20 cellular contexts compared by ENCODE assay signal in genomic region chr9:137547687-137548543, GRCh38. TPM values are rescaled to one million over a fixed set of nuclear protein-coding genes. Genes with fewer than 3 reads are reported as not detected.
DNase-seq lines count a peak whose midpoint lies in the region; ATAC-seq, FAIRE-seq and TF ChIP-seq lines count a peak whose summit lies in the region.
"Had no signal": no experiment of that assay in that cellular context is flagged by ENCODE, and none has a peak within 500 bp of the region (broad histone marks: within the 10 kb centered on the region; RNA-seq: fewer than 3 reads in every experiment).

No MANE protein-coding gene starts in this region.

- H3K4me1 ChIP-seq in K562 (replicated peaks in 1 of 2; ENCODE audit: control insufficient read depth in 2 of 2, insufficient read depth in 2 of 2, low read length in 2 of 2): peaks cover 0 to 50% of the 10 kb centered on the region in 2 experiments; a peak in 4 of 5 replicates
- peaks cover 16 to 46% of the 10 kb centered on the region in 2 donors for H3K4me1 ChIP-seq in thoracic aorta (ENCODE audit: control insufficient read depth in 1 of 2, low read depth in 2 of 2)

- no peak for FAIRE-seq in K562 (lab: Jason Lieb, UNC)
- FAIRE-seq: urothelium cell line had no signal

- H3K4me3 ChIP-seq in K562: no peak overlapping the region
- peak overlapping the region; percentile 2 for H3K4me3 ChIP-seq in thoracic aorta
- H3K4me3 ChIP-seq: SJSA1 had no signal

- intact Hi-C loops in left cardiac atrium (cut with DNase I) (no loop called here), Right ventricle myocardium superior (cut with DNase I) (no loop called here), K562 (cut with micrococcal nuclease) (no loop called here)

- no peaks in the 10 kb centered on the region for H3K27me3 Mint-ChIP-seq in naive B cell
- H3K27me3 Mint-ChIP-seq in activated T-cell treated with anti-CD3 and anti-CD28 coated beads, Interleukin-2, amount 50 U/mL, for 24 hours: no peaks in the 10 kb centered on the region
- H3K27me3 Mint-ChIP-seq: activated CD4-positive, alpha-beta memory T cell treated with anti-CD3 and anti-CD28 coated beads, Interleukin-2, amount 10 ng/mL, durations not matched to agents 7 days and 5 days; CD8-positive, alpha-beta memory T cell had no signal

- peak overlapping the region in 1 of 2 experiments; percentile 56; a peak in 2 of 4 replicates for H3K9ac ChIP-seq in K562 (ENCODE audit: insufficient read depth in 1 of 2, low read depth in 2 of 2, low read length in 2 of 2)

- DNase-seq in left cardiac atrium: peak; percentile 56
- no peak for DNase-seq in Right ventricle myocardium superior
- DNase-seq in K562 (ENCODE audit: extremely low read depth in 1 of 4, low spot score in 3 of 4): no peak
- DNase-seq in naive B cell: no peak
- DNase-seq in thoracic aorta (ENCODE audit: low spot score): peak; percentile 32
- DNase-seq in NK-92 (lab: John Stamatoyannopoulos, UW; ENCODE audit: unreplicated experiment): no peak
- DNase-seq in stimulated activated CD4-positive, alpha-beta T cell treated with anti-CD3 and anti-CD28 coated beads, Interleukin-4, amount 100 ng/mL, for 24 hours: no peak
- no peak for DNase-seq in activated T-cell treated with anti-CD3 and anti-CD28 coated beads, Interleukin-2, amount 50 U/mL, for 24 hours
- DNase-seq: activated CD4-positive, alpha-beta memory T cell treated with anti-CD3 and anti-CD28 coated beads, Interleukin-2, amount 10 ng/mL, durations not matched to agents 7 days and 5 days; activated T-cell treated with anti-CD3 and anti-CD28 coated beads, Interleukin-2, amount 50 U/mL, for 72 hours; CD8-positive, alpha-beta memory T cell; central memory CD4-positive, alpha-beta T cell; DND-41; GOT3; NCI-H2029 treated with DMSO at 0.1 percent for 48 hours; NCI-H510A; stimulated activated CD4-positive, alpha-beta T cell treated with anti-CD3 and anti-CD28 coated beads, Interleukin-12 subunit alpha, Interleukin-12 subunit beta, amount 100 ng/mL, for 4 hours; stimulated activated naive CD4-positive, alpha-beta T cell treated with Interleukin-2 at 50 U/mL for 16 hours had no signal

- peak overlapping the region in 7 of 8 donors; percentile 49 to 97 (median 81) for H3K4me3 Mint-ChIP-seq in naive B cell
- H3K4me3 Mint-ChIP-seq in activated T-cell treated with anti-CD3 and anti-CD28 coated beads, Interleukin-2, amount 50 U/mL, for 24 hours: no peak overlapping the region
- H3K4me3 Mint-ChIP-seq: activated CD4-positive, alpha-beta memory T cell treated with anti-CD3 and anti-CD28 coated beads, Interleukin-2, amount 10 ng/mL, durations not matched to agents 7 days and 5 days had no signal

- peaks cover 39 to 56% (median 41%) of the 10 kb centered on the region in 3 donors for H3K4me1 Mint-ChIP-seq in naive B cell
- H3K4me1 Mint-ChIP-seq in activated T-cell treated with anti-CD3 and anti-CD28 coated beads, Interleukin-2, amount 50 U/mL, for 24 hours (ENCODE audit: low read depth): peaks cover 20% of the 10 kb centered on the region

- H3K36me3 Mint-ChIP-seq in naive B cell: no peaks in the 10 kb centered on the region
- peaks cover 11% of the 10 kb centered on the region for H3K36me3 Mint-ChIP-seq in activated T-cell treated with anti-CD3 and anti-CD28 coated beads, Interleukin-2, amount 50 U/mL, for 24 hours (ENCODE audit: low read depth)

- no peaks in the 10 kb centered on the region for H3K9me3 Mint-ChIP-seq in naive B cell
- no peaks in the 10 kb centered on the region for H3K9me3 Mint-ChIP-seq in activated T-cell treated with anti-CD3 and anti-CD28 coated beads, Interleukin-2, amount 50 U/mL, for 24 hours
- H3K9me3 Mint-ChIP-seq: activated CD4-positive, alpha-beta memory T cell treated with anti-CD3 and anti-CD28 coated beads, Interleukin-2, amount 10 ng/mL, durations not matched to agents 7 days and 5 days; activated T-cell treated with anti-CD3 and anti-CD28 coated beads, Interleukin-2, amount 50 U/mL, for 72 hours; CD8-positive, alpha-beta memory T cell had no signal

- no peaks in the 10 kb centered on the region; the same call in 1 of the 2 replicates for H4K20me1 ChIP-seq in K562 (replicated peaks; ENCODE audit: control insufficient read depth, insufficient read depth, low read length)

- TF ChIP-seq RAD21 in K562 (CRISPR knock-in tag; conservative IDR thresholded peaks at IDR 0.05 in 1 of 2, IDR thresholded peaks at IDR 0.05 in 1 of 2): no peak

- H2AFZ ChIP-seq in K562 (ENCODE audit: low read depth, low read length): no peak overlapping the region

- H3K9me3 ChIP-seq in K562 (replicated peaks; ENCODE audit: control insufficient read depth, insufficient read depth, low read depth, low read length) (peaks cover 2% of the 10 kb centered on the region; the same call in 1 of the 2 replicates), thoracic aorta (no peaks in the 10 kb centered on the region)
- H3K9me3 ChIP-seq: SJSA1 had no signal

- TF ChIP-seq EP300 in K562 (IDR thresholded peaks at IDR 0.05; ENCODE audit: low read length): no peak

- in situ Hi-C loops in K562 (cut with MboI): no loop called here

- no peak for TF ChIP-seq CTCF in K562 (IDR thresholded peaks at IDR 0.05 in 2 of 3, conservative IDR thresholded peaks at IDR 0.05 in 1 of 3; ENCODE audit: insufficient read depth in 2 of 3, low read depth in 1 of 3, low read length in 3 of 3)
- TF ChIP-seq CTCF in thoracic aorta (IDR thresholded peaks at IDR 0.05): no peak

- peak overlapping the region in 5 of 6 donors; percentile 12 to 95 (median 83) for H3K27ac Mint-ChIP-seq in naive B cell
- H3K27ac Mint-ChIP-seq in activated T-cell treated with anti-CD3 and anti-CD28 coated beads, Interleukin-2, amount 50 U/mL, for 24 hours: no peak overlapping the region
- H3K27ac Mint-ChIP-seq: activated CD4-positive, alpha-beta memory T cell treated with anti-CD3 and anti-CD28 coated beads, Interleukin-2, amount 10 ng/mL, durations not matched to agents 7 days and 5 days; activated T-cell treated with anti-CD3 and anti-CD28 coated beads, Interleukin-2, amount 50 U/mL, for 72 hours had no signal

- peaks cover 12% of the 10 kb centered on the region for H3K79me2 ChIP-seq in K562 (ENCODE audit: control insufficient read depth, insufficient read depth, low read length)

- TF ChIP-seq POLR2A in K562 (conservative IDR thresholded peaks at IDR 0.05): no peak

- WGBS in K562 (ENCODE audit: insufficient coverage, low coverage, missing lambda C conversion rate): 56% methylated on average over 22 of the region's 23 CpGs

- BruUV-seq in K562 (replicated peaks; lab: Mats Ljungman, UMichigan): no TSS peak

- H3K27ac ChIP-seq in K562 (ENCODE audit: extremely low read depth, low read depth, low read length) (no peak overlapping the region), thoracic aorta (peak overlapping the region; percentile 58 to 61)
- H3K27ac ChIP-seq: SJSA1 had no signal

- H3K27me3 ChIP-seq in K562 (ENCODE audit: control insufficient read depth in 2 of 2, insufficient read depth in 2 of 2, low read length in 2 of 2) (peaks cover 0 to 5% of the 10 kb centered on the region in 2 experiments; a peak in 1 of 5 replicates), thoracic aorta (replicated peaks; ENCODE audit: insufficient read depth) (no peaks in the 10 kb centered on the region)
- H3K27me3 ChIP-seq: SJSA1 had no signal

- CTCF ChIA-PET in K562 (lab: Yijun Ruan, JAX; ENCODE audit: low intra/inter-chr PET ratio): no interaction called here

- ATAC-seq in left cardiac atrium (no peak), Right ventricle myocardium superior (ENCODE audit: poor library complexity) (no peak), K562 (no peak), naive B cell (ENCODE audit: low read depth in 2 of 2) (no peak), thoracic aorta (ENCODE audit: insufficient number of reproducible peaks, low FRiP score, low read depth) (no peak)
- ATAC-seq: activated T-cell treated with anti-CD3 and anti-CD28 coated beads, Interleukin-2, amount 50 U/mL, for 72 hours had no signal

- H3K4me2 ChIP-seq in K562 (ENCODE audit: insufficient read depth, low read length): no peak overlapping the region

- POLR2A ChIA-PET in K562 (lab: Yijun Ruan, JAX): no interaction called here

- no peaks in the 10 kb centered on the region for H3K9me1 ChIP-seq in K562 (ENCODE audit: control insufficient read depth, insufficient read depth, low read length)

- H3K36me3 ChIP-seq in K562 (ENCODE audit: control insufficient read depth, insufficient read depth, low read length): peaks cover 6% of the 10 kb centered on the region; the same call in 2 of the 3 replicates
- no peaks in the 10 kb centered on the region for H3K36me3 ChIP-seq in thoracic aorta

RNA-seq across cellular contexts. Expression of gene PNPLA7, which starts 2.3 kb away (rescaled TPM):
- 1 to 10 TPM; 5.8 to 6.1 TPM for total RNA-seq in left cardiac atrium
- 12.2 TPM for total RNA-seq in Right ventricle myocardium superior
- 2.8 and 5.5 TPM in 2 replicates for total RNA-seq in K562 (2011; cell fraction: chromatin; rRNA removed; ENCODE audit: low replicate concordance)
- total RNA-seq in K562 (2011; cell fraction: nucleolus; rRNA removed): 2.0 and 3.0 TPM in 2 replicates
- total RNA-seq in K562 (2011; cell fraction: nucleoplasm; rRNA removed): 2.3 and 3.4 TPM in 2 replicates
- total RNA-seq in K562 (2014; rRNA removed): 0.14 and 0.45 TPM in 2 replicates
- total RNA-seq in K562 (2014; rRNA removed; fragmentation: Illumina TruSeq; extraction: Trizol): 0.04 TPM in 1 of 2 replicates, not detected in the other
- 0.19 and 0.22 TPM in 2 replicates for total RNA-seq in K562 (2015; rRNA removed; fragmentation: Illumina TruSeq; extraction: Trizol)
- 0.58 and 0.75 TPM in 2 replicates for total RNA-seq in K562 (2021)
- 0.17 and 0.66 TPM in 2 replicates for polyA plus RNA-seq in K562 (2011; rRNA removed)
- 0.16 and 0.19 TPM in 2 replicates for polyA plus RNA-seq in K562 (2011; cell fraction: cytosol; rRNA removed)
- 4.1 and 5.1 TPM in 2 replicates for polyA plus RNA-seq in K562 (2011; cell fraction: nucleus; rRNA removed)
- polyA plus RNA-seq in K562 (2012): 0.95 and 2.4 TPM in 2 replicates
- polyA plus RNA-seq in K562 (2014; fragmentation: Illumina TruSeq; extraction: Trizol): 0.31 and 0.44 TPM in 2 replicates
- under 1 TPM in 1 of 2 experiments, not detected in 1; 0.01 TPM for polyA plus RNA-seq in K562 (2014; fragmentation: Nextera tagmentation; extraction: Ambion mirVana)
- 0.78 and 0.85 TPM in 2 replicates for polyA plus RNA-seq in K562 (2014; rRNA removed)
- polyA minus RNA-seq in K562 (2011; rRNA and poly(A)+ RNA removed): 0.07 and 0.12 TPM in 2 replicates
- polyA minus RNA-seq in K562 (2011; cell fraction: cytosol; rRNA and poly(A)+ RNA removed): 0.19 and 0.46 TPM in 2 replicates
- polyA minus RNA-seq in K562 (2011; cell fraction: nucleus; rRNA and poly(A)+ RNA removed): 0.54 and 1.00 TPM in 2 replicates
- polyA plus RNA-seq in naive B cell (ENCODE audit: low read depth in 6 of 6): 1 to 10 TPM; 3.0 to 6.5 (median 5.8) TPM
- total RNA-seq in thoracic aorta: 10 to 100 TPM; 12.7 to 21.4 TPM

RNA-seq across cellular contexts. Expression of gene MRPL41, which starts 3.8 kb away (rescaled TPM):
- 100 to 1,000 TPM; 171 to 182 TPM for total RNA-seq in left cardiac atrium
- 272 TPM for total RNA-seq in Right ventricle myocardium superior
- 2.1 and 9.1 TPM in 2 replicates for total RNA-seq in K562 (2011; cell fraction: chromatin; rRNA removed; ENCODE audit: low replicate concordance)
- 19.8 and 28.3 TPM in 2 replicates for total RNA-seq in K562 (2011; cell fraction: nucleolus; rRNA removed)
- total RNA-seq in K562 (2011; cell fraction: nucleoplasm; rRNA removed): 9.6 and 10.5 TPM in 2 replicates
- 239 and 259 TPM in 2 replicates for total RNA-seq in K562 (2014; rRNA removed)
- total RNA-seq in K562 (2014; rRNA removed; fragmentation: Illumina TruSeq; extraction: Trizol): 9.2 and 11.6 TPM in 2 replicates
- 54.9 and 58.3 TPM in 2 replicates for total RNA-seq in K562 (2015; rRNA removed; fragmentation: Illumina TruSeq; extraction: Trizol)
- 146 and 158 TPM in 2 replicates for total RNA-seq in K562 (2021)
- polyA plus RNA-seq in K562 (2011; rRNA removed): 21.6 and 23.7 TPM in 2 replicates
- polyA plus RNA-seq in K562 (2011; cell fraction: cytosol; rRNA removed): 35.6 and 169 TPM in 2 replicates
- polyA plus RNA-seq in K562 (2011; cell fraction: nucleus; rRNA removed): 18.9 and 28.4 TPM in 2 replicates
- 75.7 and 99.4 TPM in 2 replicates for polyA plus RNA-seq in K562 (2012)
- polyA plus RNA-seq in K562 (2014; fragmentation: Illumina TruSeq; extraction: Trizol): 10.4 and 32.9 TPM in 2 replicates
- 1 to 10 TPM; 2.6 to 4.1 TPM for polyA plus RNA-seq in K562 (2014; fragmentation: Nextera tagmentation; extraction: Ambion mirVana)
- polyA plus RNA-seq in K562 (2014; rRNA removed): 184 and 216 TPM in 2 replicates
- polyA minus RNA-seq in K562 (2011; rRNA and poly(A)+ RNA removed): 1.7 and 3.9 TPM in 2 replicates
- 21.6 and 22.5 TPM in 2 replicates for polyA minus RNA-seq in K562 (2011; cell fraction: cytosol; rRNA and poly(A)+ RNA removed)
- 4.7 and 8.7 TPM in 2 replicates for polyA minus RNA-seq in K562 (2011; cell fraction: nucleus; rRNA and poly(A)+ RNA removed)
- polyA plus RNA-seq in naive B cell (ENCODE audit: low read depth in 6 of 6): 10 to 100 TPM; 13.7 to 21.6 (median 19.9) TPM
- 10 to 100 TPM; 23.5 to 54.3 TPM for total RNA-seq in thoracic aorta

RNA-seq across cellular contexts. Expression of gene DPH7, which starts 30.8 kb away (rescaled TPM):
- total RNA-seq in left cardiac atrium (10 to 100 TPM; 18.4 to 21.4 TPM), Right ventricle myocardium superior (18.6 TPM), K562 (2014; rRNA removed) (49.7 and 54.8 TPM in 2 replicates), K562 (2014; rRNA removed; fragmentation: Illumina TruSeq; extraction: Trizol) (25.5 and 31.8 TPM in 2 replicates), K562 (2015; rRNA removed; fragmentation: Illumina TruSeq; extraction: Trizol) (30.8 and 31.4 TPM in 2 replicates), K562 (2021) (53.0 and 54.0 TPM in 2 replicates), thoracic aorta (10 to 100 TPM; 36.8 to 43.7 TPM)
- total RNA-seq in K562 (2011; cell fraction: chromatin; rRNA removed; ENCODE audit: low replicate concordance): 207 and 328 TPM in 2 replicates
- 176 and 183 TPM in 2 replicates for total RNA-seq in K562 (2011; cell fraction: nucleolus; rRNA removed)
- total RNA-seq in K562 (2011; cell fraction: nucleoplasm; rRNA removed): 193 and 208 TPM in 2 replicates
- polyA plus RNA-seq in K562 (2011; rRNA removed) (56.1 and 64.2 TPM in 2 replicates), K562 (2014; fragmentation: Illumina TruSeq; extraction: Trizol) (37.1 and 41.3 TPM in 2 replicates), K562 (2014; fragmentation: Nextera tagmentation; extraction: Ambion mirVana) (10 to 100 TPM; 13.9 to 21.4 TPM), K562 (2014; rRNA removed) (65.5 and 68.6 TPM in 2 replicates), naive B cell (ENCODE audit: low read depth in 6 of 6) (10 to 100 TPM; 19.1 to 53.9 (median 32.6) TPM)
- 42.3 and 50.6 TPM in 2 replicates for polyA plus RNA-seq in K562 (2011; cell fraction: cytosol; rRNA removed)
- polyA plus RNA-seq in K562 (2011; cell fraction: nucleus; rRNA removed): 337 and 348 TPM in 2 replicates
- polyA plus RNA-seq in K562 (2012): 32.2 and 49.3 TPM in 2 replicates
- 24.1 and 28.0 TPM in 2 replicates for polyA minus RNA-seq in K562 (2011; rRNA and poly(A)+ RNA removed)
- polyA minus RNA-seq in K562 (2011; cell fraction: cytosol; rRNA and poly(A)+ RNA removed): 10.1 and 16.2 TPM in 2 replicates
- 42.9 and 65.3 TPM in 2 replicates for polyA minus RNA-seq in K562 (2011; cell fraction: nucleus; rRNA and poly(A)+ RNA removed)

RNA-seq across cellular contexts. Expression of gene ZMYND19, which starts 42.4 kb away (rescaled TPM):
- total RNA-seq in left cardiac atrium (10 to 100 TPM in 1 of 2 donors, 1 to 10 TPM in 1; 9.4 to 12.2 TPM), Right ventricle myocardium superior (12.0 TPM), K562 (2014; rRNA removed) (71.7 and 91.1 TPM in 2 replicates), K562 (2014; rRNA removed; fragmentation: Illumina TruSeq; extraction: Trizol) (25.8 and 29.0 TPM in 2 replicates), K562 (2015; rRNA removed; fragmentation: Illumina TruSeq; extraction: Trizol) (53.8 and 54.1 TPM in 2 replicates), K562 (2021) (80.9 and 86.7 TPM in 2 replicates), thoracic aorta (10 to 100 TPM; 10.8 to 14.1 TPM)
- 64.8 and 136 TPM in 2 replicates for total RNA-seq in K562 (2011; cell fraction: chromatin; rRNA removed; ENCODE audit: low replicate concordance)
- total RNA-seq in K562 (2011; cell fraction: nucleolus; rRNA removed): 82.2 and 86.9 TPM in 2 replicates
- 72.2 and 86.4 TPM in 2 replicates for total RNA-seq in K562 (2011; cell fraction: nucleoplasm; rRNA removed)
- polyA plus RNA-seq in K562 (2011; rRNA removed) (38.8 and 44.0 TPM in 2 replicates), K562 (2014; fragmentation: Illumina TruSeq; extraction: Trizol) (33.6 and 44.3 TPM in 2 replicates), K562 (2014; fragmentation: Nextera tagmentation; extraction: Ambion mirVana) (1 to 10 TPM; 1.0 to 2.4 TPM), K562 (2014; rRNA removed) (71.0 and 71.7 TPM in 2 replicates), naive B cell (ENCODE audit: low read depth in 6 of 6) (10 to 100 TPM in 1 of 6 donors, 1 to 10 TPM in 5; 4.2 to 13.3 (median 7.2) TPM)
- 44.8 and 62.0 TPM in 2 replicates for polyA plus RNA-seq in K562 (2011; cell fraction: cytosol; rRNA removed)
- 169 and 210 TPM in 2 replicates for polyA plus RNA-seq in K562 (2011; cell fraction: nucleus; rRNA removed)
- 34.1 and 42.5 TPM in 2 replicates for polyA plus RNA-seq in K562 (2012)
- polyA minus RNA-seq in K562 (2011; rRNA and poly(A)+ RNA removed): 13.9 and 22.3 TPM in 2 replicates
- 23.8 and 30.1 TPM in 2 replicates for polyA minus RNA-seq in K562 (2011; cell fraction: cytosol; rRNA and poly(A)+ RNA removed)
- 27.6 and 35.2 TPM in 2 replicates for polyA minus RNA-seq in K562 (2011; cell fraction: nucleus; rRNA and poly(A)+ RNA removed)

RNA-seq across cellular contexts. Expression of gene ARRDC1, which starts 57.6 kb away (rescaled TPM):
- total RNA-seq in left cardiac atrium (10 to 100 TPM; 17.3 to 20.0 TPM), Right ventricle myocardium superior (15.7 TPM), K562 (2014; rRNA removed) (33.7 and 37.2 TPM in 2 replicates), K562 (2014; rRNA removed; fragmentation: Illumina TruSeq; extraction: Trizol) (4.1 and 5.8 TPM in 2 replicates), K562 (2015; rRNA removed; fragmentation: Illumina TruSeq; extraction: Trizol) (10.4 and 14.9 TPM in 2 replicates), K562 (2021) (32.2 and 32.5 TPM in 2 replicates), thoracic aorta (10 to 100 TPM; 40.5 to 56.4 TPM)
- 63.1 and 259 TPM in 2 replicates for total RNA-seq in K562 (2011; cell fraction: chromatin; rRNA removed; ENCODE audit: low replicate concordance)
- total RNA-seq in K562 (2011; cell fraction: nucleolus; rRNA removed): 190 and 191 TPM in 2 replicates
- total RNA-seq in K562 (2011; cell fraction: nucleoplasm; rRNA removed): 87.1 and 99.6 TPM in 2 replicates
- polyA plus RNA-seq in K562 (2011; rRNA removed) (24.5 and 34.0 TPM in 2 replicates), K562 (2014; fragmentation: Illumina TruSeq; extraction: Trizol) (18.6 and 24.3 TPM in 2 replicates), K562 (2014; fragmentation: Nextera tagmentation; extraction: Ambion mirVana) (under 1 TPM; 0.21 to 0.63 TPM), K562 (2014; rRNA removed) (45.3 and 47.0 TPM in 2 replicates), naive B cell (ENCODE audit: low read depth in 6 of 6) (10 to 100 TPM; 30.3 to 65.5 (median 40.0) TPM)
- 36.0 and 79.6 TPM in 2 replicates for polyA plus RNA-seq in K562 (2011; cell fraction: cytosol; rRNA removed)
- 220 and 374 TPM in 2 replicates for polyA plus RNA-seq in K562 (2011; cell fraction: nucleus; rRNA removed)
- 26.1 and 37.6 TPM in 2 replicates for polyA plus RNA-seq in K562 (2012)
- 9.5 and 12.2 TPM in 2 replicates for polyA minus RNA-seq in K562 (2011; rRNA and poly(A)+ RNA removed)
- 14.6 and 18.9 TPM in 2 replicates for polyA minus RNA-seq in K562 (2011; cell fraction: cytosol; rRNA and poly(A)+ RNA removed)
- 40.5 and 60.7 TPM in 2 replicates for polyA minus RNA-seq in K562 (2011; cell fraction: nucleus; rRNA and poly(A)+ RNA removed)

Comparison
In these comparisons a context has a peak if more than half of its experiments do, and no peak if none do; other contexts are left out.
1. DNase-seq: peak in left cardiac atrium (single experiment) and thoracic aorta (single experiment); none in Right ventricle myocardium superior (single experiment), K562 (0 of 4), naive B cell (single experiment), NK-92 (single experiment), stimulated activated CD4-positive, alpha-beta T cell treated with anti-CD3 and anti-CD28 coated beads, Interleukin-4, amount 100 ng/mL, for 24 hours (single experiment) and activated T-cell treated with anti-CD3 and anti-CD28 coated beads, Interleukin-2, amount 50 U/mL, for 24 hours (single experiment).